9 cellular contexts compared by ENCODE assay signal in genomic region chr20:33679758-33680485, GRCh38. TPM values are rescaled to one million over a fixed set of nuclear protein-coding genes. Genes with fewer than 3 reads are reported as not detected.
DNase-seq lines count a peak whose midpoint lies in the region; ATAC-seq and TF ChIP-seq lines count a peak whose summit lies in the region.
"Had no signal": no experiment of that assay in that cellular context is flagged by ENCODE, and none has a peak within 500 bp of the region (broad histone marks: within the 10 kb centered on the region; RNA-seq: fewer than 3 reads in every experiment).

No MANE protein-coding gene starts in this region.

- H2BK15ac ChIP-seq in mesendoderm (replicated peaks; ENCODE audit: low read depth): no peak overlapping the region

- H3K79me1 ChIP-seq in mesendoderm (ENCODE audit: low read length): peaks cover 19% of the 10 kb centered on the region

- peak overlapping the region; percentile 89 to 93 for H3K27ac Mint-ChIP-seq in T-cell
- H3K27ac Mint-ChIP-seq in naive B cell: peak overlapping the region in 3 of 6 donors; percentile 7 to 75 (median 64)
- H3K27ac Mint-ChIP-seq in osteocyte (ENCODE audit: unreplicated experiment): no peak overlapping the region

- no peak overlapping the region for H4K5ac ChIP-seq in mesendoderm (ENCODE audit: low read length)

- CTCF ChIA-PET in T-cell (lab: Charles Lee): interaction anchor here in 1 of 2 donors (0.9 to 1.3 kb wide), 3 partner anchors 12 to 125 kb away, joined by 4 to 6 read pairs (median 5); partner anchors contain the start of gene C20orf144

- H3K9me3 Mint-ChIP-seq in T-cell (no peaks in the 10 kb centered on the region), naive B cell (no peaks in the 10 kb centered on the region), osteocyte (ENCODE audit: unreplicated experiment) (no peaks in the 10 kb centered on the region)

- H3K79me2 ChIP-seq in mesendoderm (ENCODE audit: control insufficient read depth, insufficient read depth, low read length): peaks cover 23% of the 10 kb centered on the region

- peak; percentile 57 for ATAC-seq in GM18505 (IDR thresholded peaks at IDR 0.05; ENCODE audit: unreplicated experiment)
- ATAC-seq in GM21576 (IDR thresholded peaks at IDR 0.05; ENCODE audit: unreplicated experiment): peak; percentile 53
- ATAC-seq in T-cell (replicated peaks in 1 of 4): peak; percentile 43 to 72 (median 64)
- peak; percentile 80 to 89 for ATAC-seq in naive B cell (ENCODE audit: low read depth in 2 of 2)

- TF ChIP-seq POLR2A in GM18505 (IDR thresholded peaks at IDR 0.05; ENCODE audit: borderline replicate concordance, extremely low read depth, insufficient read depth, insufficient read length) (peak; percentile 16), erythroblast (IDR thresholded peaks at IDR 0.05; ENCODE audit: low read length) (no peak), tibial nerve (IDR thresholded peaks at IDR 0.05) (no peak)

- H3K36me3 ChIP-seq in mesendoderm (ENCODE audit: control insufficient read depth, insufficient read depth, low read length) (peaks cover 4% of the 10 kb centered on the region), tibial nerve (no peaks in the 10 kb centered on the region)

- H4K8ac ChIP-seq in mesendoderm (ENCODE audit: low read depth, low read length): no peak overlapping the region

- H3K9ac ChIP-seq in mesendoderm (ENCODE audit: low read length): no peak overlapping the region

- H3K18ac ChIP-seq in mesendoderm (ENCODE audit: low read length): no peak overlapping the region

- TF ChIP-seq CTCF in osteocyte (IDR thresholded peaks at IDR 0.05) (no peak), tibial nerve (IDR thresholded peaks at IDR 0.05) (no peak)

- H3K4me1 ChIP-seq in mesendoderm (ENCODE audit: control insufficient read depth, low read depth, low read length) (peaks cover 6% of the 10 kb centered on the region), tibial nerve (peaks cover 0 to 31% (median 18%) of the 10 kb centered on the region in 4 donors)

- H3K4ac ChIP-seq in mesendoderm (ENCODE audit: low read depth, low read length): no peak overlapping the region

- H3K4me2 ChIP-seq in mesendoderm (ENCODE audit: low read length): no peak overlapping the region

- no peak overlapping the region for H2AK5ac ChIP-seq in mesendoderm (ENCODE audit: low read length)

- H3K4me3 Mint-ChIP-seq in T-cell (peak overlapping the region in 1 of 3 donors; percentile 61), naive B cell (peak overlapping the region in 1 of 8 donors; percentile 36), osteocyte (ENCODE audit: unreplicated experiment) (no peak overlapping the region)

- peak in 17 of 34 experiments; percentile 11 to 52 (median 24) for DNase-seq in T-cell
- no peak for DNase-seq in naive B cell
- no peak for DNase-seq in erythroblast (lab: John Stamatoyannopoulos, UW)
- DNase-seq in mesendoderm: no peak
- no peak for DNase-seq in osteocyte (ENCODE audit: extremely low spot score, unreplicated experiment)
- DNase-seq in tibial nerve (ENCODE audit: low spot score in 2 of 2): no peak

- H3K36me3 Mint-ChIP-seq in T-cell (no peaks in the 10 kb centered on the region), naive B cell (no peaks in the 10 kb centered on the region), osteocyte (ENCODE audit: unreplicated experiment) (no peaks in the 10 kb centered on the region)
- H3K36me3 Mint-ChIP-seq: activated naive CD8-positive, alpha-beta T cell had no signal

- H3K27me3 Mint-ChIP-seq in T-cell (no peaks in the 10 kb centered on the region), naive B cell (no peaks in the 10 kb centered on the region), osteocyte (ENCODE audit: unreplicated experiment) (no peaks in the 10 kb centered on the region)
- H3K27me3 Mint-ChIP-seq: activated naive CD8-positive, alpha-beta T cell had no signal

- no CpG with 5 or more reads among the region's 20 CpGs for WGBS in mesendoderm (ENCODE audit: extremely low coverage, insufficient coverage, low lambda C conversion rate)
- WGBS in tibial nerve, 2 donors: 80 to 84% methylated on average over 17 to 18 of the region's 20 CpGs

- no peak overlapping the region for H2BK120ac ChIP-seq in mesendoderm (ENCODE audit: low read depth, low read length)

- no peak overlapping the region for H2BK5ac ChIP-seq in mesendoderm (ENCODE audit: low read length)

- POLR2A ChIA-PET in T-cell (lab: Charles Lee): interaction anchor here (0.6 kb wide), 2 partner anchors 121 to 942 kb away, joined by 4 read pairs; no protein-coding TSS in a partner anchor

- no peaks in the 10 kb centered on the region for H3K9me3 ChIP-seq in tibial nerve

- H3K56ac ChIP-seq in mesendoderm (ENCODE audit: low read length): no peak overlapping the region

- H3K27me3 ChIP-seq in mesendoderm (ENCODE audit: insufficient read depth, low read length, poor library complexity): no peaks in the 10 kb centered on the region
- H3K27me3 ChIP-seq in tibial nerve: no peaks in the 10 kb centered on the region

- no peak overlapping the region for H3K23ac ChIP-seq in mesendoderm (ENCODE audit: low read length)

- no peak overlapping the region for H3K27ac ChIP-seq in mesendoderm (ENCODE audit: low read depth, low read length)
- no peak overlapping the region for H3K27ac ChIP-seq in tibial nerve

- peaks cover 36 to 52% (median 48%) of the 10 kb centered on the region in 3 donors for H3K4me1 Mint-ChIP-seq in T-cell
- H3K4me1 Mint-ChIP-seq in naive B cell: peaks cover 22 to 27% (median 26%) of the 10 kb centered on the region in 3 donors
- peaks cover 37% of the 10 kb centered on the region for H3K4me1 Mint-ChIP-seq in osteocyte (ENCODE audit: unreplicated experiment)

- TF ChIP-seq EP300 in tibial nerve (IDR thresholded peaks at IDR 0.05): no peak

- H3K4me3 ChIP-seq in mesendoderm (ENCODE audit: low read length) (no peak overlapping the region), tibial nerve (no peak overlapping the region)

RNA-seq across cellular contexts. Expression of gene NECAB3, which starts 5.7 kb away (rescaled TPM):
- 10 to 100 TPM in 3 of 5 donors, 1 to 10 TPM in 2; 8.5 to 33.9 (median 28.9) TPM for total RNA-seq in T-cell
- 1 to 10 TPM in 1 of 6 donors, under 1 TPM in 2, not detected in 3; 0.74 to 1.0 (median 0.82) TPM for polyA plus RNA-seq in naive B cell (ENCODE audit: low read depth in 6 of 6)
- polyA plus RNA-seq in mesendoderm (2013, experiment 1 of 2): 9.3 TPM
- 9.8 TPM for polyA plus RNA-seq in mesendoderm (2013, experiment 2 of 2)
- total RNA-seq in osteocyte: 29.1 and 30.0 TPM in 2 replicates
- 100 to 1,000 TPM in 1 of 4 donors, 10 to 100 TPM in 3; 80.8 to 103 (median 91.5) TPM for total RNA-seq in tibial nerve

RNA-seq across cellular contexts. Expression of gene E2F1, which starts 6.3 kb away (rescaled TPM):
- total RNA-seq in T-cell: 1 to 10 TPM; 1.8 to 7.4 (median 4.6) TPM
- polyA plus RNA-seq in naive B cell (ENCODE audit: low read depth in 6 of 6): under 1 TPM in 4 of 6 donors, not detected in 2; 0.16 to 0.78 (median 0.27) TPM
- 20.7 TPM for polyA plus RNA-seq in mesendoderm (2013, experiment 1 of 2)
- polyA plus RNA-seq in mesendoderm (2013, experiment 2 of 2): 20.1 TPM
- total RNA-seq in osteocyte: 5.6 and 6.3 TPM in 2 replicates
- total RNA-seq in tibial nerve: 1 to 10 TPM; 1.3 to 4.2 (median 1.8) TPM

RNA-seq across cellular contexts. Expression of gene ACTL10, which starts 13.2 kb away (rescaled TPM):
- total RNA-seq in T-cell (1 to 10 TPM; 1.1 to 7.9 (median 6.1) TPM), osteocyte (0.52 and 0.54 TPM in 2 replicates), tibial nerve (1 to 10 TPM; 1.1 to 4.3 (median 3.8) TPM)
- 1 to 10 TPM in 5 of 6 donors, not detected in 1; 1.2 to 4.8 (median 3.7) TPM for polyA plus RNA-seq in naive B cell (ENCODE audit: low read depth in 6 of 6)
- 0.07 TPM for polyA plus RNA-seq in mesendoderm (2013, experiment 1 of 2)
- 0.06 TPM for polyA plus RNA-seq in mesendoderm (2013, experiment 2 of 2)

RNA-seq across cellular contexts. Expression of gene C20orf144, which starts 17.8 kb away (rescaled TPM):
- total RNA-seq in T-cell (under 1 TPM in 4 of 5 donors, not detected in 1; 0.16 to 0.26 (median 0.22) TPM), osteocyte (0.13 and 0.37 TPM in 2 replicates), tibial nerve (not detected)
- polyA plus RNA-seq in naive B cell (ENCODE audit: low read depth in 6 of 6): not detected
- 0.14 TPM for polyA plus RNA-seq in mesendoderm (2013, experiment 1 of 2)
- polyA plus RNA-seq in mesendoderm (2013, experiment 2 of 2): 0.13 TPM

RNA-seq across cellular contexts. Expression of gene PXMP4, which starts 40.2 kb away (rescaled TPM):
- 10 to 100 TPM in 3 of 5 donors, 1 to 10 TPM in 2; 6.1 to 15.4 (median 13.9) TPM for total RNA-seq in T-cell
- 10 to 100 TPM in 1 of 6 donors, 1 to 10 TPM in 4, not detected in 1; 7.0 to 10.6 (median 8.2) TPM for polyA plus RNA-seq in naive B cell (ENCODE audit: low read depth in 6 of 6)
- 2.2 TPM for polyA plus RNA-seq in mesendoderm (2013, experiment 1 of 2)
- polyA plus RNA-seq in mesendoderm (2013, experiment 2 of 2): 1.8 TPM
- 2.1 and 3.4 TPM in 2 replicates for total RNA-seq in osteocyte
- 1 to 10 TPM; 5.1 to 9.6 (median 8.6) TPM for total RNA-seq in tibial nerve
